1 cellular context compared by ENCODE assay signal in the genomic region with DNA sequence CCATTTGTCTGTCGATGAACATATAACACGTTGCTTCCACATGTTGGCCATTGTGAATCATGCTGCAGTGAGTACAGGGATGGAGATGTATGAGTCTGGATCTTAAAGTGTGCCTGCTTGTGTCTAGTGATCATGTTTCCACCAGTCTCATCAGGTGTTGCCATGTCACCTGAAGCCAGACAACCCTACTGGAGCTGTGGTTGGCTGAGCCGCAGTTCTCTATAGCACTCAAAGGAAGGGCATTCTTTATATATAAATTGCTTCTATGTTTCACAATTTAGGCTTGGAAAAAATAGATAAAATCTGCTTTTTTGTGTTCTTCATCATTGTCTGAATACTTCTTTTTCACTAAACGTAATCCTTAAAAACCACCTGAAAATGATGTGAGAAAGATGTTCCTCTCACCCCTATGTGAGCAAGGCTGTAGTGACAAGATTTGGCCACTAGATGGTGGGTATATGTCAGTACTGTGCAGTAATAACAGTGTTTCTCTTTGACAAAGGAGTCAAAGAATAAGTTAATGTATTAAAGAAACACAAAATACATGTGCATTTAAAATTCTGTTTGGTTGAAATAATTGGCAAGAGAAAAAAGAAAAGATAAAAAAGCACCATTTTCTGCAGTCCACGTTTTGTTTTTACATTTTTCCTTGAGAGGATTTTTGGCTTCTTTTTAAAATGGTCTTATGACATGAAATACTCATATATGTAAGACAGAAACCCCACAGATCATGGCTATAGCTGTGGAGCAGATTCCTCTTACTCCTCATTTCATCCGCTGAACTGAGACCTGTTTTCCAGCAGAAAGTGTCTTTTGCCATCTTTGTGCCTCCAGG.
TF ChIP-seq lines count a peak whose summit lies in the region.

No MANE protein-coding gene starts in this region.

TF ChIP-seq in WTC11, 78 proteins besides CTCF, POLR2A, EP300 and RAD21 (continued from another document):
- TF ChIP-seq, protein P1, sequence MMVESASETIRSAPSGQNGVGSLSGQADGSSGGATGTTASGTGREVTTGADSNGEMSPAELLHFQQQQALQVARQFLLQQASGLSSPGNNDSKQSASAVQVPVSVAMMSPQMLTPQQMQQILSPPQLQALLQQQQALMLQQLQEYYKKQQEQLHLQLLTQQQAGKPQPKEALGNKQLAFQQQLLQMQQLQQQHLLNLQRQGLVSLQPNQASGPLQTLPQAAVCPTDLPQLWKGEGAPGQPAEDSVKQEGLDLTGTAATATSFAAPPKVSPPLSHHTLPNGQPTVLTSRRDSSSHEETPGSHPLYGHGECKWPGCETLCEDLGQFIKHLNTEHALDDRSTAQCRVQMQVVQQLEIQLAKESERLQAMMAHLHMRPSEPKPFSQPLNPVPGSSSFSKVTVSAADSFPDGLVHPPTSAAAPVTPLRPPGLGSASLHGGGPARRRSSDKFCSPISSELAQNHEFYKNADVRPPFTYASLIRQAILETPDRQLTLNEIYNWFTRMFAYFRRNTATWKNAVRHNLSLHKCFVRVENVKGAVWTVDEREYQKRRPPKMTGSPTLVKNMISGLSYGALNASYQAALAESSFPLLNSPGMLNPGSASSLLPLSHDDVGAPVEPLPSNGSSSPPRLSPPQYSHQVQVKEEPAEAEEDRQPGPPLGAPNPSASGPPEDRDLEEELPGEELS (CRISPR knock-in tag; IDR thresholded peaks at IDR 0.05): no peak
